In genomic region chr14:27370775-27371174, GRCh38 we compare ENCODE assay signal across 23 cellular contexts.
"Had no signal": no experiment of that assay in that cellular context is flagged by ENCODE, and none has a peak within 500 bp of the region (broad histone marks: within the 10 kb centered on the region; RNA-seq: fewer than 3 reads in every experiment).

No MANE protein-coding gene starts in this region.

- H3K4me1 ChIP-seq: colonic mucosa, esophagus muscularis mucosa, esophagus squamous epithelium, foreskin keratinocyte, gastrocnemius medialis, gastroesophageal sphincter, heart left ventricle, heart right ventricle had no signal

- H3K27ac ChIP-seq: colonic mucosa, coronary artery, dorsolateral prefrontal cortex, epithelial cell of prostate, esophagus muscularis mucosa, esophagus squamous epithelium, foreskin keratinocyte, gastrocnemius medialis, gastroesophageal sphincter, heart left ventricle, heart right ventricle had no signal

- DNase-seq: colonic mucosa; cortex of kidney; dermis blood vessel endothelial cell; dorsolateral prefrontal cortex; effector CD4-positive, alpha-beta T cell; effector CD8-positive, alpha-beta T cell; effector memory CD4-positive, alpha-beta T cell; effector memory CD8-positive, alpha-beta T cell; endodermal cell; erythroblast; esophagus squamous epithelium; foreskin fibroblast; foreskin keratinocyte; foreskin melanocyte; gastrocnemius medialis; glutamatergic neuron; head of caudate nucleus; heart left ventricle; heart right ventricle had no signal

- H3K27me3 ChIP-seq: colonic mucosa, dorsolateral prefrontal cortex, esophagus muscularis mucosa, esophagus squamous epithelium, foreskin keratinocyte, gastrocnemius medialis, gastroesophageal sphincter, heart left ventricle, heart right ventricle had no signal

- H3K4me3 ChIP-seq: colonic mucosa, coronary artery, dorsolateral prefrontal cortex, esophagus muscularis mucosa, esophagus squamous epithelium, gastrocnemius medialis, gastroesophageal sphincter, heart left ventricle, heart right ventricle had no signal

- H3K9me3 ChIP-seq: colonic mucosa, esophagus muscularis mucosa, esophagus squamous epithelium, gastrocnemius medialis, gastroesophageal sphincter had no signal

- H3K36me3 ChIP-seq: colonic mucosa, esophagus muscularis mucosa, esophagus squamous epithelium, gastrocnemius medialis, gastroesophageal sphincter, heart left ventricle, heart right ventricle had no signal
